In the genomic region with DNA sequence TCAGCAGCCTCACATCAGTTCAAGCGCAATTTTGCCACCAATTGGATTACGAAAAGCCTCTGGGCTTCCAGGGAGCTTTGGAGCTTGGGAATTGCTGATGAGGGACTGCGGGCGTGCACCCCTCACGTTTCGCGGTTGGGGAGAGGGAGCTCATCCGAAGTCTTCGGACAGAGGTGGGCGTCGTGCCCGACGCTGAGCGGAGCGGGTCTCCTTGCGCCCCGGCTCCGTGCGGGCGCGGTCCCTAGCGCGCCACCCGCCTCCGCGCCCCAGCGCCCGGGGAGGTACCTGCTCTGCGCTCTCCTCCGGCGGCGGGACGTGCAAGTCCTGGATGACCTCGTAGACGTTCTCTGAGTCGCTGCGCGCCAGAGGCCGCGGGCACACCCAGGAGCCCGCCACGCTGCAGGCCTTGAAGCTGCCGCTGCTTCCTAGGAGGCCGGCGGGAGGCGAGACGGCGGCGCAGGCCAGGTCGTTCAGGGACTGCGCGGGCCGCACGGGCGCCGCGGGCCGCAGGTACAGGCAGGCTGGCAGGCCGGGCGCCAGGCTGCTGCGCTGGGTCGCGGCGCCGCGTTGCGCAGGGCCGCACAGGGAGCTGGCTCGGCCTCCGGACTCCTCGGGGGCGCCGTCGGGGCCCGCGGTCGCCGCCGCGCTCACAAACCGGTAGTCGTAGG, we compare ENCODE assay signal across 10 cellular contexts. TPM values are rescaled to one million over a fixed set of nuclear protein-coding genes. Genes with fewer than 3 reads are reported as not detected.
DNase-seq lines count a peak whose midpoint lies in the region; ATAC-seq and TF ChIP-seq lines count a peak whose summit lies in the region.
"Had no signal": no experiment of that assay in that cellular context is flagged by ENCODE, and none has a peak within 500 bp of the region (broad histone marks: within the 10 kb centered on the region; RNA-seq: fewer than 3 reads in every experiment).

No MANE protein-coding gene starts in this region.

- H3K36me3 ChIP-seq in cardiac muscle cell (no peaks in the 10 kb centered on the region), right atrium auricular region (no peaks in the 10 kb centered on the region), lower lobe of right lung (peaks cover 7% of the 10 kb centered on the region), vagina (no peaks in the 10 kb centered on the region)
- H3K36me3 ChIP-seq: BE2C had no signal

- H3K27me3 Mint-ChIP-seq in activated T-helper 17 cell treated with anti-CD3 and anti-CD28 coated beads, Interleukin-2, amount 50 U/mL, for 72 hours, result no peaks in the 10 kb centered on the region

- H3K27ac ChIP-seq in cardiac muscle cell (no peak overlapping the region), right atrium auricular region (no peak overlapping the region), lower lobe of right lung (no peak overlapping the region), vagina (peak overlapping the region; percentile 66)
- H3K27ac ChIP-seq: PC-9 had no signal

- no peak for ATAC-seq in activated T-helper 17 cell treated with anti-CD3 and anti-CD28 coated beads, Interleukin-2, amount 50 U/mL, for 72 hours (replicated peaks)
- no peak for ATAC-seq in lower lobe of right lung

- no peaks in the 10 kb centered on the region for H3K4me1 Mint-ChIP-seq in activated T-helper 17 cell treated with anti-CD3 and anti-CD28 coated beads, Interleukin-2, amount 50 U/mL, for 72 hours

- peak in 1 of 2 donors; percentile 60 for DNase-seq in cardiac muscle cell (ENCODE audit: low read depth in 1 of 2, low spot score in 1 of 2)
- no peak for DNase-seq in right atrium auricular region (ENCODE audit: low spot score)
- peak; percentile 52 for DNase-seq in lower lobe of right lung
- no peak for DNase-seq in vagina (ENCODE audit: extremely low spot score in 2 of 2)
- no peak for DNase-seq in activated CD4-positive, alpha-beta T cell treated with anti-CD3 and anti-CD28 coated beads, Interleukin-2, amount 50 U/mL, for 48 hours
- no peak for DNase-seq in NCI-H2029 (lab: John Stamatoyannopoulos, UW)
- no peak for DNase-seq in activated CD4-positive, alpha-beta T cell treated with anti-CD3 and anti-CD28 coated beads, Interleukin-2, amount 50 U/mL, for 1 hour
- DNase-seq: BE2C had no signal

- H3K4me3 ChIP-seq in cardiac muscle cell (peak overlapping the region; percentile 12), right atrium auricular region (no peak overlapping the region), lower lobe of right lung (no peak overlapping the region), vagina (peak overlapping the region; percentile 22 to 56)
- H3K4me3 ChIP-seq: PC-9 had no signal

- H3K9me3 Mint-ChIP-seq in activated T-helper 17 cell treated with anti-CD3 and anti-CD28 coated beads, Interleukin-2, amount 50 U/mL, for 72 hours, result no peaks in the 10 kb centered on the region

- intact Hi-C loops in lower lobe of right lung (cut with DNase I) (no loop called here), vagina (cut with DNase I) (no loop called here)

- peaks cover 69% of the 10 kb centered on the region for H3K27me3 ChIP-seq in cardiac muscle cell
- peaks cover 9 to 11% of the 10 kb centered on the region in 2 donors for H3K27me3 ChIP-seq in right atrium auricular region
- H3K27me3 ChIP-seq in lower lobe of right lung (ENCODE audit: low read depth), result no peaks in the 10 kb centered on the region
- H3K27me3 ChIP-seq in vagina, result peaks cover 3% of the 10 kb centered on the region

- TF ChIP-seq POLR2A in vagina (IDR thresholded peaks at IDR 0.05), result no peak

- H3K9me3 ChIP-seq in cardiac muscle cell (ENCODE audit: low read depth), result no peaks in the 10 kb centered on the region
- H3K9me3 ChIP-seq in right atrium auricular region, result no peaks in the 10 kb centered on the region
- no peaks in the 10 kb centered on the region for H3K9me3 ChIP-seq in lower lobe of right lung
- no peaks in the 10 kb centered on the region for H3K9me3 ChIP-seq in vagina
- H3K9me3 ChIP-seq: BE2C had no signal

- H3K27ac Mint-ChIP-seq in activated T-helper 17 cell treated with anti-CD3 and anti-CD28 coated beads, Interleukin-2, amount 50 U/mL, for 72 hours, result no peak overlapping the region

- H3K4me1 ChIP-seq in cardiac muscle cell (ENCODE audit: low read depth) (no peaks in the 10 kb centered on the region), right atrium auricular region (peaks cover 0 to 69% of the 10 kb centered on the region in 2 donors), lower lobe of right lung (peaks cover 65% of the 10 kb centered on the region), vagina (peaks cover 72% of the 10 kb centered on the region)

- TF ChIP-seq CTCF in cardiac muscle cell (IDR thresholded peaks at IDR 0.05; ENCODE audit: low read depth, low read length), result no peak
- no peak for TF ChIP-seq CTCF in right atrium auricular region (IDR thresholded peaks at IDR 0.05)
- TF ChIP-seq CTCF in lower lobe of right lung (IDR thresholded peaks at IDR 0.05), result no peak
- no peak for TF ChIP-seq CTCF in vagina (IDR thresholded peaks at IDR 0.05)

- H3K4me3 Mint-ChIP-seq in activated T-helper 17 cell treated with anti-CD3 and anti-CD28 coated beads, Interleukin-2, amount 50 U/mL, for 72 hours, result peak overlapping the region; percentile 68

- H3K36me3 Mint-ChIP-seq in activated T-helper 17 cell treated with anti-CD3 and anti-CD28 coated beads, Interleukin-2, amount 50 U/mL, for 72 hours (ENCODE audit: low read depth), result no peaks in the 10 kb centered on the region

RNA-seq across cellular contexts. Expression of a gene that starts 3.2 kb away (rescaled TPM):
- total RNA-seq in cardiac muscle cell, result 14.7 and 17.7 TPM in 2 replicates
- 5.6 and 12.3 TPM in 2 replicates for polyA plus RNA-seq in cardiac muscle cell
- 10 to 100 TPM; 18.9 to 21.9 TPM for total RNA-seq in right atrium auricular region
- 10 to 100 TPM; 54.5 to 55.5 TPM for total RNA-seq in activated T-helper 17 cell treated with anti-CD3 and anti-CD28 coated beads, Interleukin-2, amount 50 U/mL, for 72 hours
- total RNA-seq in lower lobe of right lung, result 71.0 TPM
- 80.0 TPM for total RNA-seq in vagina

Comparison
In these comparisons a context has a peak if more than half of its experiments do, and no peak if none do; other contexts are left out.
1. H3K4me3 ChIP-seq: peak in cardiac muscle cell (single experiment) and vagina (2 of 2); none in right atrium auricular region (0 of 2) and lower lobe of right lung (single experiment).